ENCODE assay signal across 29 cellular contexts in the genomic region with DNA sequence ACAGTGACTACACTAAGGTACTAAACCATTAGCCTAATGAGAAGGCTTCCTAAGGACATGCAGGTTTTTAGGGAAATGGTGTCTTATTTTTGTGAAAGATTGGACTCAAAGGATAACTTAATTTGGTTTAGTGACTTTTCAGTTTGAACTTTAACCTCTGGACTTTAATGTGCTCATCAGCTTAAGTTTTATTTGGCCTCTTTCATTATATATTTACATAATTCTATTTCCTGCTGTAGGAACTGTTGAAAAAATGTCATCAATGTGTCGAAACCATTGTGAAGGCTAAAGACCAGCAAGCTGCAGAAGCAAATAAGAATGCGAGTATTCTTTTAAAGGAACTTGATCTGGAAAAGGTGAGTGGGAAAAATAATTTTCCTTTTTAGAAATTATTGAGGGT. TPM values are rescaled to one million over a fixed set of nuclear protein-coding genes. Genes with fewer than 3 reads are reported as not detected.
"Had no signal": no experiment of that assay in that cellular context is flagged by ENCODE, and none has a peak within 500 bp of the region (broad histone marks: within the 10 kb centered on the region; RNA-seq: fewer than 3 reads in every experiment).

No MANE protein-coding gene starts in this region.

- H3K4me1 ChIP-seq: parathyroid adenoma, psoas muscle, spleen, suprapubic skin, testis, tibial artery, transverse colon, upper lobe of right lung, uterus had no signal

- H3K9ac ChIP-seq: parathyroid adenoma had no signal

- H3K36me3 ChIP-seq: ovary, uterus had no signal

- H2AFZ ChIP-seq: parathyroid adenoma had no signal

- H3K4me2 ChIP-seq: smooth muscle cell had no signal

- H3K27me3 ChIP-seq: ovary, spleen, suprapubic skin, testis, tibial artery, transverse colon, upper lobe of right lung, uterus had no signal

- DNase-seq: naive thymus-derived CD8-positive, alpha-beta T cell; nephron progenitor cell; occipital lobe; ovary; posterior cingulate gyrus; psoas muscle; right cardiac atrium; spleen; stimulated activated CD4-positive, alpha-beta T cell treated with anti-CD3 and anti-CD28 coated beads, Interleukin-12 subunit alpha, Interleukin-12 subunit beta, amount 100 ng/mL, for 4 hours; stimulated activated CD4-positive, alpha-beta T cell treated with anti-CD3 and anti-CD28 coated beads, Interleukin-1b, Interleukin-23, amount 100 ng/mL, for 48 hours; stimulated activated CD4-positive, alpha-beta T cell treated with anti-CD3 and anti-CD28 coated beads, Interleukin-4, amount 100 ng/mL, for 1 hour; stimulated activated CD4-positive, alpha-beta T cell treated with anti-CD3 and anti-CD28 coated beads, Interleukin-4, amount 100 ng/mL, for 4 hours; stimulated activated CD8-positive, alpha-beta memory T cell treated with anti-CD3 and anti-CD28 coated beads, Interleukin-4, amount 100 ng/mL, for 48 hours; stimulated activated naive CD4-positive, alpha-beta T cell; stimulated activated naive CD8-positive, alpha-beta T cell treated with anti-CD3 and anti-CD28 coated beads, Interleukin-15, amount 100 ng/mL, for 72 hours; stimulated activated naive CD8-positive, alpha-beta T cell treated with anti-CD3 and anti-CD28 coated beads, Interleukin-15, Interleukin-2, amounts not matched to agents 100 U/mL and 50 U/mL, for 24 hours; substantia nigra; testis; tibial artery; transverse colon; upper lobe of right lung; uterus had no signal

- ATAC-seq: naive thymus-derived CD8-positive, alpha-beta T cell; natural killer cell treated with Interleukin-12 subunit alpha and Interleukin-12 subunit beta and Interleukin-15 and Interleukin-18, amount 100 ng/mL, for 72 hours; psoas muscle; right cardiac atrium; sciatic nerve; stimulated activated memory B cell treated with anti-CD40 and anti-IgM and Interleukin-4, amounts not matched to agents 10 μg/mL and 1 μg/mL and 100 μg/mL, for 72 hours; stimulated activated naive CD8-positive, alpha-beta T cell treated with anti-CD3 and anti-CD28 coated beads, Interleukin-15, amount 100 ng/mL, for 72 hours; stimulated activated naive CD8-positive, alpha-beta T cell treated with anti-CD3 and anti-CD28 coated beads, Interleukin-15, Interleukin-2, amounts not matched to agents 100 U/mL and 50 U/mL, for 24 hours; upper lobe of right lung had no signal

- H3K9me3 ChIP-seq: ovary, psoas muscle, spleen, suprapubic skin, testis, tibial artery, transverse colon, upper lobe of right lung, uterus had no signal

- H3K4me3 ChIP-seq: ovary, psoas muscle, skin epidermis, smooth muscle cell, spleen, suprapubic skin, testis, tibial artery, transverse colon, upper lobe of right lung, uterus had no signal

- H3K27ac ChIP-seq: ovary, parathyroid adenoma, psoas muscle, skin epidermis, spleen, suprapubic skin, testis, tibial artery, transverse colon, upper lobe of right lung, uterus had no signal

RNA-seq across cellular contexts. Expression of gene EIF4EBP3, which starts 34.3 kb away (rescaled TPM):
- total RNA-seq: occipital lobe, smooth muscle cell had no signal
